Comparison of ENCODE assay signal across 20 cellular contexts in genomic region chr5:54601393-54601792, GRCh38.
DNase-seq lines count a peak whose midpoint lies in the region; ATAC-seq and TF ChIP-seq lines count a peak whose summit lies in the region.
"Had no signal": no experiment of that assay in that cellular context is flagged by ENCODE, and none has a peak within 500 bp of the region (broad histone marks: within the 10 kb centered on the region; RNA-seq: fewer than 3 reads in every experiment).

No MANE protein-coding gene starts in this region.

- peak overlapping the region; percentile 20 to 53 (median 26) for H3K27ac ChIP-seq in sigmoid colon
- H3K27ac ChIP-seq: colonic mucosa had no signal

- TF ChIP-seq POLR2A in sigmoid colon (IDR thresholded peaks at IDR 0.05): no peak

- DNase-seq in Ammon's horn (ENCODE audit: low spot score) (peak; percentile 21), RPMI7951 (ENCODE audit: low read depth) (peak; percentile 35), left ventricle myocardium superior (no peak), sigmoid colon (no peak), NCI-H510A treated with DMSO at 0.1 percent for 48 hours (lab: John Stamatoyannopoulos, UW) (no peak), NAMALWA (ENCODE audit: low spot score) (no peak)
- DNase-seq: activated CD4-positive, alpha-beta T cell treated with anti-CD3 and anti-CD28 coated beads, Interleukin-2, amount 10 ng/mL, durations not matched to agents 7 days and 5 days; activated naive CD4-positive, alpha-beta T cell treated with anti-CD3 and anti-CD28 coated beads, Interleukin-2, amount 50 U/mL, for 16 hours; amygdala; Caco-2; colonic mucosa; DMS79; H9; naive thymus-derived CD4-positive, alpha-beta T cell; NCI-H1694 treated with DMSO at 0.1 percent for 48 hours; NCI-H748 treated with DMSO at 0.1 percent for 48 hours; stimulated activated CD4-positive, alpha-beta T cell treated with anti-CD3 and anti-CD28 coated beads, Interleukin-15, amount 100 ng/mL, for 24 hours; stomach had no signal

- 77 to 80% methylated on average over 4 of the region's 4 CpGs for WGBS in sigmoid colon, 2 donors

- no peaks in the 10 kb centered on the region for H3K27me3 ChIP-seq in sigmoid colon
- H3K27me3 ChIP-seq: colonic mucosa, stomach had no signal

- H3K9me3 ChIP-seq in sigmoid colon: peaks cover 0 to 2% (median 0%) of the 10 kb centered on the region in 4 donors
- H3K9me3 ChIP-seq: colonic mucosa had no signal

- H3K4me1 ChIP-seq in sigmoid colon: peaks cover 0 to 4% (median 0%) of the 10 kb centered on the region in 4 donors
- H3K4me1 ChIP-seq: Caco-2, colonic mucosa, stomach had no signal

- no peak for TF ChIP-seq CTCF in sigmoid colon (IDR thresholded peaks at IDR 0.05)

- intact Hi-C loops in left ventricle myocardium superior (cut with micrococcal nuclease) (no loop called here), sigmoid colon (cut with DNase I) (no loop called here)

- ATAC-seq in left ventricle myocardium superior (peak; percentile 39), GM18909 (IDR thresholded peaks at IDR 0.05; ENCODE audit: poor library complexity, unreplicated experiment) (no peak), GM21526 (IDR thresholded peaks at IDR 0.05; ENCODE audit: low FRiP score, unreplicated experiment) (no peak)
- ATAC-seq: naive thymus-derived CD4-positive, alpha-beta T cell had no signal

- no peak for TF ChIP-seq EP300 in sigmoid colon (IDR thresholded peaks at IDR 0.05)

- no peaks in the 10 kb centered on the region for H3K36me3 ChIP-seq in sigmoid colon
- H3K36me3 ChIP-seq: colonic mucosa, stomach had no signal

- H3K4me3 ChIP-seq in sigmoid colon: no peak overlapping the region
- H3K4me3 ChIP-seq: colonic mucosa, stomach had no signal

Comparison
In these comparisons a context has a peak if more than half of its experiments do, and no peak if none do; other contexts are left out.
1. DNase-seq: peak in Ammon's horn (single experiment) and RPMI7951 (single experiment); none in left ventricle myocardium superior (single experiment), sigmoid colon (single experiment), NCI-H510A treated with DMSO at 0.1 percent for 48 hours (single experiment) and NAMALWA (single experiment).